ENCODE assay signal across 12 cellular contexts in genomic region chr12:6272300-6273208, GRCh38. TPM values are rescaled to one million over a fixed set of nuclear protein-coding genes. Genes with fewer than 3 reads are reported as not detected.
A peak's percentile ranks its signal among the peaks of the same experiment; 100 is the strongest.
DNase-seq lines count a peak whose midpoint lies in the region; ATAC-seq and TF ChIP-seq lines count a peak whose summit lies in the region.
"Had no signal": no experiment of that assay in that cellular context is flagged by ENCODE, and none has a peak within 500 bp of the region (broad histone marks: within the 10 kb centered on the region; RNA-seq: fewer than 3 reads in every experiment).

No MANE protein-coding gene starts in this region.

- 0% methylated on average over 9 of the region's 12 CpGs for WGBS in mammary epithelial cell (ENCODE audit: low coverage, missing lambda C conversion rate)

- in situ Hi-C loops in mammary epithelial cell (cut with MboI; ENCODE audit: low sequenced_read_pairs in 2 of 2) = no loop called here

- peaks cover 43% of the 10 kb centered on the region for H3K4me1 ChIP-seq in mammary epithelial cell (ENCODE audit: insufficient read depth, low read length)
- H3K4me1 ChIP-seq in parathyroid adenoma = peaks cover 62% of the 10 kb centered on the region

- CTCF ChIA-PET in GM10248 (lab: Yijun Ruan, JAX) (interaction anchor here (1.0 to 8.5 kb wide), 6 partner anchors 11 to 284 kb away, joined by 3 to 126 read pairs (median 8); no protein-coding TSS in a partner anchor), mammary epithelial cell (lab: Charles Lee; ENCODE audit: low non-redundant PET) (interaction anchor here (0.7 to 1.0 kb wide), 3 partner anchors 42 to 77 kb away, joined by 3 to 7 read pairs (median 6); partner anchors contain the start of gene CD9)

- no peaks in the 10 kb centered on the region for H3K36me3 Mint-ChIP-seq in natural killer cell
- H3K36me3 Mint-ChIP-seq: IgD-negative memory B cell had no signal

- H3K27me3 ChIP-seq in mammary epithelial cell (ENCODE audit: insufficient read depth, low read length) (no peaks in the 10 kb centered on the region), parathyroid adenoma (ENCODE audit: control insufficient read depth, insufficient read depth, low read length) (no peaks in the 10 kb centered on the region)

- dilution Hi-C loops in mammary epithelial cell (cut with HindIII; ENCODE audit: low sequenced_read_pairs) = loop anchor here (5.0 kb wide), 2 partner anchors 45 to 75 kb away; no protein-coding TSS in a partner anchor

- peak; percentile 61 for DNase-seq in GM10248 (ENCODE audit: extremely low spot score)
- peak; percentile 90 for DNase-seq in HPDE6-E6E7 (ENCODE audit: extremely low spot score)
- DNase-seq in mammary epithelial cell = peak; percentile 99
- DNase-seq in natural killer cell = no peak
- DNase-seq in inferior parietal cortex (ENCODE audit: extremely low spot score) = no peak
- DNase-seq in middle frontal gyrus (ENCODE audit: extremely low spot score, low spot score) = no peak
- DNase-seq in NCI-H1092 (lab: John Stamatoyannopoulos, UW) = no peak
- DNase-seq: small intestine had no signal

- TSS peak; percentile 80 for BruUV-seq in mammary epithelial cell (replicated peaks; lab: Mats Ljungman, UMichigan)

- H3K9ac ChIP-seq in mammary epithelial cell (ENCODE audit: insufficient read depth, low read length) (peak overlapping the region; percentile 82), parathyroid adenoma (no peak overlapping the region)

- no peaks in the 10 kb centered on the region for H3K36me3 ChIP-seq in mammary epithelial cell (ENCODE audit: insufficient read depth, low read length)
- no peaks in the 10 kb centered on the region for H3K36me3 ChIP-seq in parathyroid adenoma (ENCODE audit: control insufficient read depth, insufficient read depth, low read length)

- intact Hi-C loops in mammary epithelial cell (cut with micrococcal nuclease) = loop anchor here (2.0 kb wide), 1 partner anchor 48 kb away; no protein-coding TSS in a partner anchor
- intact Hi-C loops in natural killer cell (cut with micrococcal nuclease) = no loop called here

- H3K27ac ChIP-seq in mammary epithelial cell (ENCODE audit: insufficient read depth, low read depth, low read length) = peak overlapping the region; percentile 96
- H3K27ac ChIP-seq in parathyroid adenoma = peak overlapping the region; percentile 99

- no peaks in the 10 kb centered on the region for H3K4me1 Mint-ChIP-seq in natural killer cell

- H3K4me2 ChIP-seq in mammary epithelial cell (ENCODE audit: insufficient read depth, low read depth, low read length) (peak overlapping the region; percentile 83), parathyroid adenoma (ENCODE audit: low read length) (peak overlapping the region; percentile 46)

- peak overlapping the region; percentile 1 for H2AFZ ChIP-seq in mammary epithelial cell (ENCODE audit: low read depth, low read length)
- H2AFZ ChIP-seq in parathyroid adenoma = peak overlapping the region; percentile 13

- H3K4me3 ChIP-seq in mammary epithelial cell (replicated peaks in 1 of 3; ENCODE audit: insufficient read depth in 1 of 3, low read depth in 2 of 3, low read length in 3 of 3) = peak overlapping the region in 2 of 3 experiments; percentile 10 to 21
- H3K4me3 ChIP-seq in parathyroid adenoma (ENCODE audit: low read depth, low read length) = peak overlapping the region; percentile 20

- no peak overlapping the region for H3K4me3 Mint-ChIP-seq in natural killer cell
- H3K4me3 Mint-ChIP-seq: IgD-negative memory B cell had no signal

- TF ChIP-seq CTCF in GM10248 (IDR thresholded peaks at IDR 0.05; ENCODE audit: control extremely low read depth, extremely low read depth, low read depth, missing control alignments) (no peak), mammary epithelial cell (conservative IDR thresholded peaks at IDR 0.05 in 1 of 2, IDR thresholded peaks at IDR 0.05 in 1 of 2; ENCODE audit: extremely low read depth in 1 of 2, insufficient read depth in 1 of 2, low read depth in 1 of 2, low read length in 2 of 2) (no peak), parathyroid adenoma (IDR thresholded peaks at IDR 0.05) (no peak), natural killer cell (IDR thresholded peaks at IDR 0.05) (no peak)

- H3K9me3 Mint-ChIP-seq in natural killer cell = no peaks in the 10 kb centered on the region
- H3K9me3 Mint-ChIP-seq: IgD-negative memory B cell had no signal

- H3K79me2 ChIP-seq in mammary epithelial cell (ENCODE audit: insufficient read depth, low read length) = no peaks in the 10 kb centered on the region
- no peaks in the 10 kb centered on the region for H3K79me2 ChIP-seq in parathyroid adenoma

- no peaks in the 10 kb centered on the region for H4K20me1 ChIP-seq in mammary epithelial cell (ENCODE audit: insufficient read depth, low read length)

- peaks cover 8 to 23% of the 10 kb centered on the region in 2 donors for H3K27me3 Mint-ChIP-seq in natural killer cell (ENCODE audit: low read depth in 2 of 2)

- no peak overlapping the region for H3K27ac Mint-ChIP-seq in natural killer cell
- H3K27ac Mint-ChIP-seq: IgD-negative memory B cell had no signal

- H3K9me3 ChIP-seq in mammary epithelial cell (replicated peaks; ENCODE audit: insufficient read depth, low read length) = no peaks in the 10 kb centered on the region
- no peaks in the 10 kb centered on the region for H3K9me3 ChIP-seq in parathyroid adenoma (ENCODE audit: control insufficient read depth, low read length)

- no peak for ATAC-seq in natural killer cell

- POLR2A ChIA-PET in GM10248 (lab: Yijun Ruan, JAX) = interaction anchor here (0.5 kb wide), 1 partner anchor 262 kb away, joined by 3 read pairs; the partner anchor contains the start of gene GAPDH

RNA-seq across cellular contexts. Expression of gene PLEKHG6, which starts 37.9 kb away (rescaled TPM):
- total RNA-seq in mammary epithelial cell = 1 to 10 TPM; 2.2 to 3.3 TPM
- polyA plus RNA-seq in mammary epithelial cell = 2.1 TPM
- polyA minus RNA-seq in mammary epithelial cell = not detected
- total RNA-seq in natural killer cell = not detected
- total RNA-seq: OCI-LY7, temporal lobe had no signal
- polyA plus RNA-seq: IgD-negative memory B cell had no signal

Comparison
In these comparisons a context has a peak if more than half of its experiments do, and no peak if none do; other contexts are left out.
1. DNase-seq: peak in GM10248 (single experiment), HPDE6-E6E7 (single experiment) and mammary epithelial cell (single experiment); none in natural killer cell (single experiment), inferior parietal cortex (single experiment), middle frontal gyrus (single experiment) and NCI-H1092 (single experiment).